31 cellular contexts compared by ENCODE assay signal in the genomic region with DNA sequence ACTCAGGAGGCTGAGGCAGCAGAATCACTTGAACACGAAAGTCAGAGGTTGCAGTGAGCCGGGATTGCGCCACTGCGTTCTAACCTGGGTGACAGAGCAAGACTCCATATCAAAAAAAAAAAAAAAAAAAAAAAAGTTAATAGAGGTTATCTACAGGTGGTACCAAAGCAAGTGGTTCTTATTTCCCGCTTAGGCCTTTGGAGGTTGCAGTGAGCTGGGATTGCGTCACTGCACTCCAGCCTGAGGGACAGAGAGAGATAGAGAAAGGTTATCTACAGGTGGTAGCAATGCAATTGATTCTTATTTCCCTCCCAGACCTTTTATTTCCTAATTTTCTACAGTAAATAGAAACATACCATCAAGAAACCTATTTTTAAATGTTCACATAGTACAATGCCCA.
"Had no signal": no experiment of that assay in that cellular context is flagged by ENCODE, and none has a peak within 500 bp of the region (broad histone marks: within the 10 kb centered on the region; RNA-seq: fewer than 3 reads in every experiment).

No MANE protein-coding gene starts in this region.

- H3K4me1 ChIP-seq: SJCRH30 had no signal

- H3K27me3 ChIP-seq: brain microvascular endothelial cell, SJCRH30 had no signal

- H3K9me3 ChIP-seq: SJCRH30 had no signal

- H3K9me3 Mint-ChIP-seq: activated CD4-positive, alpha-beta T cell treated with anti-CD3 and anti-CD28 coated beads, Interleukin-2, amount 10 ng/mL, durations not matched to agents 7 days and 5 days; activated naive CD4-positive, alpha-beta T cell treated with anti-CD3 and anti-CD28 coated beads for 36 hours; activated naive CD4-positive, alpha-beta T cell treated with anti-CD3 and anti-CD28 coated beads, Interleukin-2, amount 50 U/mL, for 72 hours; activated T-cell treated with anti-CD3 and anti-CD28 coated beads, Interleukin-2, amount 50 U/mL, for 4 hours; activated T-helper 1 cell treated with anti-CD3 and anti-CD28 coated beads, Interleukin-12 subunit alpha, Interleukin-12 subunit beta, Interleukin-2, Interleukin-4 antibody, amounts not matched to agents 30 ng/mL and 10 ng/mL and 1 ng/mL, durations not matched to agents 14 hours and 24 hours and 36 hours; T-helper 2 cell treated with Interferon-gamma antibody and Interleukin-4, amounts not matched to agents 5 μg/mL and 100 μg/mL, for 36 hours had no signal

- H3K4me3 ChIP-seq: SJCRH30, SK-N-MC had no signal

- H3K27ac Mint-ChIP-seq: activated CD4-positive, alpha-beta T cell treated with anti-CD3 and anti-CD28 coated beads for 36 hours; activated CD4-positive, alpha-beta T cell treated with anti-CD3 and anti-CD28 coated beads, Interleukin-2, amount 10 ng/mL, durations not matched to agents 7 days and 5 days; activated CD8-positive, alpha-beta T cell treated with anti-CD3 and anti-CD28 coated beads, Interleukin-2, amount 10 ng/mL, durations not matched to agents 7 days and 5 days; activated naive CD4-positive, alpha-beta T cell treated with anti-CD3 and anti-CD28 coated beads for 36 hours; activated naive CD4-positive, alpha-beta T cell treated with anti-CD3 and anti-CD28 coated beads, Interleukin-2, amount 50 U/mL, for 72 hours; activated T-helper 1 cell treated with anti-CD3 and anti-CD28 coated beads, Interleukin-12 subunit alpha, Interleukin-12 subunit beta, Interleukin-2, Interleukin-4 antibody, amounts not matched to agents 30 ng/mL and 10 ng/mL and 1 ng/mL, durations not matched to agents 14 hours and 24 hours and 36 hours; T-helper 2 cell treated with Interferon-gamma antibody and Interleukin-4, amounts not matched to agents 5 μg/mL and 100 μg/mL, for 36 hours had no signal

- H3K27me3 Mint-ChIP-seq: activated CD4-positive, alpha-beta T cell treated with anti-CD3 and anti-CD28 coated beads for 36 hours; activated CD4-positive, alpha-beta T cell treated with anti-CD3 and anti-CD28 coated beads, Interleukin-2, amount 10 ng/mL, durations not matched to agents 7 days and 5 days had no signal

- DNase-seq: activated CD4-positive, alpha-beta T cell treated with anti-CD3 and anti-CD28 coated beads for 36 hours; activated CD4-positive, alpha-beta T cell treated with anti-CD3 and anti-CD28 coated beads, Interleukin-2, amount 10 ng/mL, durations not matched to agents 7 days and 5 days; activated CD4-positive, alpha-beta T cell treated with anti-CD3 and anti-CD28 coated beads, Interleukin-2, amount 50 U/mL, for 48 hours; activated CD8-positive, alpha-beta T cell treated with anti-CD3 and anti-CD28 coated beads, Interleukin-2, amount 10 ng/mL, durations not matched to agents 7 days and 5 days; activated gamma-delta T cell treated with Interleukin-2 at 50 U/mL for 16 hours; activated naive CD4-positive, alpha-beta T cell treated with anti-CD3 and anti-CD28 coated beads for 36 hours; activated T-cell treated with anti-CD3 and anti-CD28 coated beads for 4 hours; activated T-cell treated with anti-CD3 and anti-CD28 coated beads, Interleukin-2, amount 50 U/mL, for 4 hours; amniotic stem cell; aorta; brain microvascular endothelial cell; central memory CD4-positive, alpha-beta T cell; MM.1S; MV-4-11; NCI-H1092; NCI-H1436 treated with DMSO at 0.1 percent for 48 hours; NCI-H187; NCI-H2029 treated with DMSO at 0.1 percent for 48 hours; NCI-H2107; NCI-H226; NCI-H446 treated with DMSO at 0.1 percent for 48 hours; NCI-H524; NCI-H69; SHP77; SJCRH30 had no signal

- H3K36me3 Mint-ChIP-seq: activated naive CD4-positive, alpha-beta T cell treated with anti-CD3 and anti-CD28 coated beads, Interleukin-2, amount 50 U/mL, for 72 hours had no signal

- H3K27ac ChIP-seq: brain microvascular endothelial cell, SJCRH30, SK-N-MC had no signal

- H3K4me3 Mint-ChIP-seq: activated CD4-positive, alpha-beta T cell treated with anti-CD3 and anti-CD28 coated beads for 36 hours; activated CD4-positive, alpha-beta T cell treated with anti-CD3 and anti-CD28 coated beads, Interleukin-2, amount 10 ng/mL, durations not matched to agents 7 days and 5 days; activated CD8-positive, alpha-beta T cell treated with anti-CD3 and anti-CD28 coated beads, Interleukin-2, amount 10 ng/mL, durations not matched to agents 7 days and 5 days; activated naive CD4-positive, alpha-beta T cell treated with anti-CD3 and anti-CD28 coated beads for 36 hours; activated T-cell treated with anti-CD3 and anti-CD28 coated beads, Interleukin-2, amount 50 U/mL, for 4 hours; activated T-helper 1 cell treated with anti-CD3 and anti-CD28 coated beads, Interleukin-12 subunit alpha, Interleukin-12 subunit beta, Interleukin-2, Interleukin-4 antibody, amounts not matched to agents 30 ng/mL and 10 ng/mL and 1 ng/mL, durations not matched to agents 14 hours and 24 hours and 36 hours; T-helper 2 cell treated with Interferon-gamma antibody and Interleukin-4, amounts not matched to agents 5 μg/mL and 100 μg/mL, for 36 hours had no signal

- ATAC-seq: activated CD4-positive, alpha-beta T cell treated with anti-CD3 and anti-CD28 coated beads for 36 hours; activated CD4-positive, CD25-positive, alpha-beta regulatory T cell treated with anti-CD3 and anti-CD28 coated beads, Interleukin-2, amount 50 U/mL, for 24 hours; activated CD8-positive, alpha-beta T cell treated with anti-CD3 and anti-CD28 coated beads, Interleukin-2, amount 10 ng/mL, durations not matched to agents 7 days and 5 days; activated naive CD4-positive, alpha-beta T cell treated with anti-CD3 and anti-CD28 coated beads, Interleukin-2, amount 50 U/mL, for 72 hours; activated T-cell treated with anti-CD3 and anti-CD28 coated beads, Interleukin-2, amount 50 U/mL, for 4 hours; Panc1 had no signal
